In the genomic region with DNA sequence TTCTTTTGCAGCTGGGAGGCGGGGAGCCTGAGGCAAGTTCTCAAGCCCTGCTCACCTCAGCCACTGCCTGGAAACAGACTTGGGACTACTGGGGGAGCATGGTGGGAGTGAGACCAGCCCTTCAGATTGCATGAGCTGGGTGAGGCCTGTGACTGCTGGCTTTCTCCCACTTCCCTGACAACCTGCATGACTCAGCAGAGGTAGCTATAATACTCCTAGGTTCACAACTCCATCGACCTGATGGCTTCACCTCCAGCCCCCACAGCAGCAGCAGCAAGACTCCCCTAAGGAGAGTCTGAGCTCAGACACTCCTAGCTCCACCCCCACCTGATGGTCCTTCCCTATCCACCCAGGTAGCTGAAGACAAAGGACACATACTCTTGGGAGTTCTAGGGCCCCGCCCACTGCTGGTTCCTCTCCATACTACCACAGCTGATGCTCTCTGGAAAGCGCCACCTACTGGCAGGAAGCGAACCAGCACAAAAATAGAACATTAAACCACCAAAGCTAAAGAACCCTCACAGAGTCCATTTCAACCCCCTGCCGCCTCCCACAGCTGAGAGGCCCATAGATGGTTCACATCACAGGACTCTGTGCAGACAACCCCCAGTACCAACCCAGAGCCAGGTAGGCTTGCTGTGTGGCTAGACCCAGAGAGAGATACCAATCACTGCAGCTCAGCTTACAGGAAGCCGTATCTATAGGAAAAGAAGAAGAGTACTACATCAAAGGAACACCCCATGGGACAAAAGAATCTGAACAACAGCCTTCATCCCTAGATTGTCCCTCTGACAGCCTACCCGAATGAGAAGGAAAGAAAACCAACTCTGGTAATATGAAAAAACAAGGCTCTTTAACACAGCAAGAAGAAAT, we compare ENCODE assay signal across 8 cellular contexts.
A peak's percentile ranks its signal among the peaks of the same experiment; 100 is the strongest.
DNase-seq lines count a peak whose midpoint lies in the region; ATAC-seq lines count a peak whose summit lies in the region.

No MANE protein-coding gene starts in this region.

- CTCF ChIA-PET in CD4-positive, alpha-beta memory T cell (lab: Charles Lee; ENCODE audit: partially characterized antibody): interaction anchor here (0.6 to 2.5 kb wide), 10 partner anchors 11 to 604 kb away, joined by 3 to 31 read pairs (median 3); no protein-coding TSS in a partner anchor

- H3K27ac ChIP-seq in CD4-positive, alpha-beta memory T cell (ENCODE audit: low read depth, low read length): no peak overlapping the region
- H3K27ac ChIP-seq in epithelial cell of prostate: no peak overlapping the region

- peaks cover 0 to 3% of the 10 kb centered on the region in 2 donors for H3K9me3 ChIP-seq in CD4-positive, alpha-beta memory T cell (ENCODE audit: control insufficient read depth in 1 of 2, low read length in 2 of 2)

- no peaks in the 10 kb centered on the region for H3K36me3 ChIP-seq in CD4-positive, alpha-beta memory T cell (ENCODE audit: insufficient read depth, low read length)

- peaks cover 7 to 52% (median 39%) of the 10 kb centered on the region in 8 donors for H3K9me3 Mint-ChIP-seq in CD4-positive, alpha-beta memory T cell

- intact Hi-C loops in CD4-positive, alpha-beta memory T cell (cut with micrococcal nuclease): loop anchor here (1.0 kb wide), 1 partner anchor 605 kb away; no protein-coding TSS in a partner anchor

- POLR2A ChIA-PET in CD4-positive, alpha-beta memory T cell (lab: Charles Lee; ENCODE audit: partially characterized antibody): interaction anchor here (0.6 kb wide), 1 partner anchor 1716 kb away, joined by 3 read pairs; no protein-coding TSS in a partner anchor

- ATAC-seq in GM18907 (IDR thresholded peaks at IDR 0.05; ENCODE audit: unreplicated experiment): no peak
- no peak for ATAC-seq in HG03521 (IDR thresholded peaks at IDR 0.05; ENCODE audit: unreplicated experiment)

- peaks cover 45 to 63% of the 10 kb centered on the region in 2 donors for H3K36me3 Mint-ChIP-seq in CD4-positive, alpha-beta memory T cell

- no peaks in the 10 kb centered on the region for H3K27me3 Mint-ChIP-seq in CD4-positive, alpha-beta memory T cell

- H3K4me3 Mint-ChIP-seq in CD4-positive, alpha-beta memory T cell: no peak overlapping the region

- peak; percentile 6 to 44 (median 16) for DNase-seq in CD4-positive, alpha-beta memory T cell
- peak; percentile 41 for DNase-seq in Jurkat, Clone E6-1 (ENCODE audit: low read depth, low spot score)
- DNase-seq in UCSD-AML1 (lab: John Stamatoyannopoulos, UW; ENCODE audit: unreplicated experiment) (peak; percentile 21), epithelial cell of prostate (ENCODE audit: low read depth, low spot score) (peak; percentile 2), midbrain (lab: John Stamatoyannopoulos, UW) (no peak)
- DNase-seq in stimulated activated CD4-positive, alpha-beta T cell treated with anti-CD3 and anti-CD28 coated beads, Interleukin-12 subunit alpha, Interleukin-12 subunit beta, amount 100 ng/mL, for 24 hours (ENCODE audit: low read depth in 2 of 2): peak; percentile 13 to 43

- H3K27ac Mint-ChIP-seq in CD4-positive, alpha-beta memory T cell: peak overlapping the region in 1 of 7 donors; percentile 21

- H3K4me3 ChIP-seq in CD4-positive, alpha-beta memory T cell (ENCODE audit: low read length in 2 of 2): no peak overlapping the region
- H3K4me3 ChIP-seq in Jurkat, Clone E6-1 (ENCODE audit: low read length): no peak overlapping the region

- H3K4me1 Mint-ChIP-seq in CD4-positive, alpha-beta memory T cell: peaks cover 0 to 7% (median 1%) of the 10 kb centered on the region in 4 donors

- H3K27me3 ChIP-seq in CD4-positive, alpha-beta memory T cell (ENCODE audit: insufficient read depth, low read length): no peaks in the 10 kb centered on the region

- no peaks in the 10 kb centered on the region for H3K4me1 ChIP-seq in CD4-positive, alpha-beta memory T cell (ENCODE audit: insufficient read depth, low read length)
